ENCODE assay signal across 18 cellular contexts in genomic region chr16:86854058-86854621, GRCh38.
DNase-seq lines count a peak whose midpoint lies in the region; ATAC-seq, FAIRE-seq and TF ChIP-seq lines count a peak whose summit lies in the region.
"Had no signal": no experiment of that assay in that cellular context is flagged by ENCODE, and none has a peak within 500 bp of the region (broad histone marks: within the 10 kb centered on the region; RNA-seq: fewer than 3 reads in every experiment).

No MANE protein-coding gene starts in this region.

- peaks cover 5% of the 10 kb centered on the region for H3K4me1 ChIP-seq in astrocyte (ENCODE audit: insufficient read depth, low read length)
- H3K4me1 ChIP-seq in spleen = no peaks in the 10 kb centered on the region
- no peaks in the 10 kb centered on the region for H3K4me1 ChIP-seq in gastrocnemius medialis
- H3K4me1 ChIP-seq: esophagus muscularis mucosa had no signal

- no peak for FAIRE-seq in astrocyte (lab: Jason Lieb, UNC)

- TF ChIP-seq CTCF in astrocyte (IDR thresholded peaks at IDR 0.05; ENCODE audit: insufficient read depth, low read depth, low read length) (no peak), fibroblast of villous mesenchyme (IDR thresholded peaks at IDR 0.05; ENCODE audit: insufficient read depth, low read depth, low read length) (no peak), spleen (IDR thresholded peaks at IDR 0.05 in 8 of 11, conservative IDR thresholded peaks at IDR 0.05 in 3 of 11) (no peak), gastrocnemius medialis (IDR thresholded peaks at IDR 0.05 in 4 of 5, conservative IDR thresholded peaks at IDR 0.05 in 1 of 5) (no peak)

- no peak overlapping the region for H3K4me2 ChIP-seq in astrocyte (ENCODE audit: low read length)

- no peak overlapping the region for H3K27ac ChIP-seq in astrocyte (ENCODE audit: low read depth, low read length)
- H3K27ac ChIP-seq in spleen = no peak overlapping the region
- H3K27ac ChIP-seq in gastrocnemius medialis = no peak overlapping the region
- H3K27ac ChIP-seq: C4-2B, esophagus muscularis mucosa, neutrophil, RWPE1 had no signal

- no peaks in the 10 kb centered on the region for H4K20me1 ChIP-seq in astrocyte (ENCODE audit: insufficient read depth, low read length)

- H3K27ac Mint-ChIP-seq in astrocyte (ENCODE audit: unreplicated experiment) = no peak overlapping the region
- H3K27ac Mint-ChIP-seq: activated naive CD4-positive, alpha-beta T cell treated with anti-CD3 and anti-CD28 coated beads, Interleukin-2, amount 10 ng/mL, durations not matched to agents 7 days and 5 days had no signal

- no peak overlapping the region for H3K4me3 Mint-ChIP-seq in astrocyte (ENCODE audit: unreplicated experiment)
- H3K4me3 Mint-ChIP-seq: activated naive CD4-positive, alpha-beta T cell treated with anti-CD3 and anti-CD28 coated beads, Interleukin-2, amount 10 ng/mL, durations not matched to agents 7 days and 5 days had no signal

- no peak for TF ChIP-seq POLR2A in spleen (IDR thresholded peaks at IDR 0.05)
- no peak for TF ChIP-seq POLR2A in gastrocnemius medialis (IDR thresholded peaks at IDR 0.05)

- no peaks in the 10 kb centered on the region for H3K36me3 ChIP-seq in astrocyte (ENCODE audit: insufficient read depth, low read length)
- H3K36me3 ChIP-seq in spleen = no peaks in the 10 kb centered on the region
- no peaks in the 10 kb centered on the region for H3K36me3 ChIP-seq in gastrocnemius medialis
- H3K36me3 ChIP-seq: esophagus muscularis mucosa, neutrophil had no signal

- peaks cover 2% of the 10 kb centered on the region for H3K9me3 Mint-ChIP-seq in astrocyte (ENCODE audit: unreplicated experiment)
- H3K9me3 Mint-ChIP-seq: activated naive CD4-positive, alpha-beta T cell treated with anti-CD3 and anti-CD28 coated beads, Interleukin-2, amount 10 ng/mL, durations not matched to agents 7 days and 5 days had no signal

- no peaks in the 10 kb centered on the region for H3K79me2 ChIP-seq in astrocyte (ENCODE audit: insufficient read depth, low read length)

- no peaks in the 10 kb centered on the region for H3K27me3 ChIP-seq in astrocyte (ENCODE audit: insufficient read depth, low read length)
- peaks cover 0 to 35% (median 0%) of the 10 kb centered on the region in 7 donors for H3K27me3 ChIP-seq in spleen (replicated peaks in 1 of 7)
- no peaks in the 10 kb centered on the region for H3K27me3 ChIP-seq in gastrocnemius medialis

- DNase-seq in GM03348 (ENCODE audit: low spot score) = peak; percentile 87
- DNase-seq in astrocyte (ENCODE audit: low read depth) = peak; percentile 60
- DNase-seq in fibroblast of villous mesenchyme (ENCODE audit: low read depth) = peak; percentile 89
- DNase-seq in spleen = peak; percentile 29
- no peak for DNase-seq in gastrocnemius medialis
- no peak for DNase-seq in NCI-H187 treated with DMSO at 0.1 percent for 48 hours (lab: John Stamatoyannopoulos, UW)
- no peak for DNase-seq in medulla oblongata (ENCODE audit: extremely low spot score)
- DNase-seq: activated naive CD4-positive, alpha-beta T cell treated with anti-CD3 and anti-CD28 coated beads, Interleukin-2, amount 10 ng/mL, durations not matched to agents 7 days and 5 days; activated T-cell treated with anti-CD3 and anti-CD28 coated beads for 4 hours; DMS79; mucosa of descending colon; NCI-H1436; NCI-H226; stimulated activated CD4-positive, alpha-beta T cell treated with anti-CD3 and anti-CD28 coated beads, Interleukin-4, amount 100 ng/mL, for 24 hours had no signal

- peaks cover 2% of the 10 kb centered on the region for H3K36me3 Mint-ChIP-seq in astrocyte (ENCODE audit: low read depth, unreplicated experiment)
- H3K36me3 Mint-ChIP-seq: activated naive CD4-positive, alpha-beta T cell treated with anti-CD3 and anti-CD28 coated beads, Interleukin-2, amount 10 ng/mL, durations not matched to agents 7 days and 5 days had no signal

- no peak for ATAC-seq in gastrocnemius medialis
- ATAC-seq: mucosa of descending colon had no signal

- H2AFZ ChIP-seq in astrocyte (ENCODE audit: low read depth, low read length) = no peak overlapping the region

- H3K9ac ChIP-seq in astrocyte (ENCODE audit: low read length) = no peak overlapping the region

- 78 to 88% (median 82%) methylated on average over 11 of the region's 11 CpGs for WGBS in spleen, 5 donors

- intact Hi-C loops in spleen (cut with DNase I; ENCODE audit: low total_unique reads) (no loop called here), gastrocnemius medialis (cut with DNase I; ENCODE audit: low total_unique reads) (no loop called here)

- H3K4me1 Mint-ChIP-seq in astrocyte (ENCODE audit: low read depth, unreplicated experiment) = peaks cover 2% of the 10 kb centered on the region
- H3K4me1 Mint-ChIP-seq: activated naive CD4-positive, alpha-beta T cell treated with anti-CD3 and anti-CD28 coated beads, Interleukin-2, amount 10 ng/mL, durations not matched to agents 7 days and 5 days had no signal

- peaks cover 19% of the 10 kb centered on the region for H3K27me3 Mint-ChIP-seq in astrocyte (ENCODE audit: low read depth, unreplicated experiment)

- H3K4me3 ChIP-seq in astrocyte (ENCODE audit: insufficient read depth, low read depth, low read length) = no peak overlapping the region
- H3K4me3 ChIP-seq in fibroblast of villous mesenchyme (ENCODE audit: low read depth, low read length) = no peak overlapping the region
- no peak overlapping the region for H3K4me3 ChIP-seq in spleen
- H3K4me3 ChIP-seq in gastrocnemius medialis = no peak overlapping the region
- H3K4me3 ChIP-seq: esophagus muscularis mucosa, mucosa of descending colon had no signal

- in situ Hi-C loops in gastrocnemius medialis (cut with MboI; ENCODE audit: low sequenced_read_pairs in 4 of 4) = no loop called here

- H3K9me3 ChIP-seq in astrocyte (ENCODE audit: insufficient read depth, low read depth, low read length) (peaks cover 7% of the 10 kb centered on the region), spleen (no peaks in the 10 kb centered on the region), gastrocnemius medialis (no peaks in the 10 kb centered on the region)
- H3K9me3 ChIP-seq: esophagus muscularis mucosa, mucosa of descending colon, neutrophil had no signal

Comparison
In these comparisons a context has a peak if more than half of its experiments do, and no peak if none do; other contexts are left out.
1. DNase-seq: peak in GM03348 (single experiment), astrocyte (single experiment), fibroblast of villous mesenchyme (single experiment) and spleen (single experiment); none in gastrocnemius medialis (0 of 2), NCI-H187 treated with DMSO at 0.1 percent for 48 hours (single experiment) and medulla oblongata (single experiment).